ENCODE assay signal across 15 cellular contexts in genomic region chr11:119863811-119864601, GRCh38.
DNase-seq lines count a peak whose midpoint lies in the region; ATAC-seq and TF ChIP-seq lines count a peak whose summit lies in the region.
"Had no signal": no experiment of that assay in that cellular context is flagged by ENCODE, and none has a peak within 500 bp of the region (broad histone marks: within the 10 kb centered on the region; RNA-seq: fewer than 3 reads in every experiment).

No MANE protein-coding gene starts in this region.

- in situ Hi-C loops in transverse colon (cut with MboI; ENCODE audit: low pct_ligation_motif_present in 1 of 4, low pct_unique_long_range_greater_than_20kb in 1 of 4, low sequenced_read_pairs in 3 of 4), result no loop called here

- H3K9ac ChIP-seq in SK-N-SH (no peak overlapping the region), colonic mucosa (ENCODE audit: low read depth in 2 of 2, low read length in 2 of 2) (peak overlapping the region in 1 of 2 donors; percentile 63)
- H3K9ac ChIP-seq: parathyroid adenoma had no signal

- no peaks in the 10 kb centered on the region for H3K4me1 Mint-ChIP-seq in CD8-positive, alpha-beta memory T cell
- H3K4me1 Mint-ChIP-seq: activated CD4-positive, alpha-beta T cell treated with anti-CD3 and anti-CD28 coated beads for 36 hours; CD4-positive, alpha-beta memory T cell had no signal

- no peaks in the 10 kb centered on the region for H3K9me2 ChIP-seq in SK-N-SH

- H3K4me3 ChIP-seq in SK-N-SH (ENCODE audit: low read depth in 2 of 2, low read length in 1 of 2), result no peak overlapping the region
- no peak overlapping the region for H3K4me3 ChIP-seq in colonic mucosa
- no peak overlapping the region for H3K4me3 ChIP-seq in transverse colon
- no peak overlapping the region for H3K4me3 ChIP-seq in CD8-positive, alpha-beta memory T cell (ENCODE audit: low read length)
- H3K4me3 ChIP-seq: PC-9, tibial artery had no signal

- TF ChIP-seq CTCF in SK-N-SH (IDR thresholded peaks at IDR 0.05), result no peak
- TF ChIP-seq CTCF in colonic mucosa (IDR thresholded peaks at IDR 0.05), result no peak
- TF ChIP-seq CTCF in transverse colon (IDR thresholded peaks at IDR 0.05), result peak in 2 of 5 experiments; percentile 26 to 49

- CTCF ChIA-PET in SK-N-SH (lab: Yijun Ruan, JAX), result interaction anchor here (0.9 to 1.3 kb wide), 5 partner anchors 9 to 85 kb away, joined by 3 to 5 read pairs (median 4); no protein-coding TSS in a partner anchor
- CTCF ChIA-PET in CD8-positive, alpha-beta memory T cell (lab: Charles Lee), result interaction anchor here (1.2 kb wide), 1 partner anchor 12 kb away, joined by 3 read pairs; no protein-coding TSS in a partner anchor

- TF ChIP-seq EP300 in SK-N-SH (IDR thresholded peaks at IDR 0.05; ENCODE audit: borderline replicate concordance in 1 of 2, low read depth in 1 of 2, low read length in 1 of 2) (no peak), transverse colon (IDR thresholded peaks at IDR 0.05; ENCODE audit: low read depth) (no peak)

- H3K27ac Mint-ChIP-seq in CD8-positive, alpha-beta memory T cell, result no peak overlapping the region
- H3K27ac Mint-ChIP-seq: activated CD4-positive, alpha-beta T cell treated with anti-CD3 and anti-CD28 coated beads for 36 hours; CD4-positive, alpha-beta memory T cell had no signal

- H3K27me3 Mint-ChIP-seq in CD8-positive, alpha-beta memory T cell, result peaks cover 18 to 20% of the 10 kb centered on the region in 2 donors

- no peak for ATAC-seq in SK-N-SH treated with all-trans-retinoic acid at 6 μM for 48 hours
- no peak for ATAC-seq in GM19463 (IDR thresholded peaks at IDR 0.05; ENCODE audit: unreplicated experiment)
- no peak for ATAC-seq in HG03460 (IDR thresholded peaks at IDR 0.05; ENCODE audit: unreplicated experiment)
- ATAC-seq: activated CD4-positive, alpha-beta T cell treated with anti-CD3 and anti-CD28 coated beads for 36 hours had no signal

- no peak overlapping the region for H3K4me2 ChIP-seq in SK-N-SH
- H3K4me2 ChIP-seq: PC-9 had no signal

- no peaks in the 10 kb centered on the region for H3K36me3 Mint-ChIP-seq in CD8-positive, alpha-beta memory T cell
- H3K36me3 Mint-ChIP-seq: CD4-positive, alpha-beta memory T cell had no signal

- no peaks in the 10 kb centered on the region for H3K9me3 Mint-ChIP-seq in CD8-positive, alpha-beta memory T cell

- TF ChIP-seq RAD21 in SK-N-SH (IDR thresholded peaks at IDR 0.05; ENCODE audit: low read length), result no peak

- TF ChIP-seq POLR2A in transverse colon (IDR thresholded peaks at IDR 0.05), result no peak

- intact Hi-C loops in colonic mucosa (cut with DNase I), result no loop called here
- intact Hi-C loops in transverse colon (cut with DNase I; ENCODE audit: low total_unique reads), result no loop called here

- peak; percentile 57 for DNase-seq in SK-N-SH
- DNase-seq in NCI-H510A (lab: John Stamatoyannopoulos, UW), result peak; percentile 94
- DNase-seq in colonic mucosa, result peak; percentile 91
- DNase-seq in transverse colon, result peak; percentile 85
- DNase-seq in CD8-positive, alpha-beta memory T cell, result no peak
- DNase-seq: activated CD4-positive, alpha-beta T cell treated with anti-CD3 and anti-CD28 coated beads for 36 hours; CD4-positive, alpha-beta memory T cell; mesendoderm; PC-9; T-helper 1 cell; tibial artery had no signal

- H4K20me1 ChIP-seq in SK-N-SH (ENCODE audit: insufficient read depth), result no peaks in the 10 kb centered on the region

- H3K27ac ChIP-seq in SK-N-SH (ENCODE audit: low read depth in 2 of 2, low read length in 1 of 2) (peak overlapping the region in 1 of 2 experiments; percentile 44; a peak in 2 of 4 replicates), colonic mucosa (peak overlapping the region; percentile 44), transverse colon (peak overlapping the region; percentile 51 to 75 (median 54))
- H3K27ac ChIP-seq in CD8-positive, alpha-beta memory T cell (ENCODE audit: low read depth, low read length), result no peak overlapping the region
- H3K27ac ChIP-seq: parathyroid adenoma, PC-9, tibial artery had no signal

- H3K4me1 ChIP-seq in SK-N-SH (ENCODE audit: control insufficient read depth in 1 of 2, insufficient read depth in 2 of 2, low read depth in 1 of 2, low read length in 1 of 2), result peaks cover 0 to 32% of the 10 kb centered on the region in 2 experiments; a peak in 1 of 4 replicates
- peaks cover 11% of the 10 kb centered on the region for H3K4me1 ChIP-seq in colonic mucosa
- peaks cover 0 to 25% (median 19%) of the 10 kb centered on the region in 4 donors for H3K4me1 ChIP-seq in transverse colon
- no peaks in the 10 kb centered on the region for H3K4me1 ChIP-seq in CD8-positive, alpha-beta memory T cell (ENCODE audit: insufficient read depth, low read length)
- H3K4me1 ChIP-seq: parathyroid adenoma, tibial artery had no signal

- 50% methylated on average over 16 of the region's 18 CpGs for WGBS in SK-N-SH (ENCODE audit: low lambda C conversion rate)
- WGBS in transverse colon (ENCODE audit: low coverage in 1 of 2), 2 donors, result 38 to 40% methylated on average over 3 to 18 of the region's 18 CpGs

- H3K27me3 ChIP-seq in SK-N-SH (ENCODE audit: insufficient read depth) (0 out of 2 replicates have a peak, but pooled peaks cover under 1% of the 10 kb centered on the region), colonic mucosa (no peaks in the 10 kb centered on the region), transverse colon (peaks cover 6% of the 10 kb centered on the region)
- H3K27me3 ChIP-seq in CD8-positive, alpha-beta memory T cell (ENCODE audit: insufficient read depth, low read length, poor library complexity, severe bottlenecking), result no peaks in the 10 kb centered on the region

- no peaks in the 10 kb centered on the region for H3K36me3 ChIP-seq in SK-N-SH (replicated peaks in 1 of 2; ENCODE audit: control insufficient read depth in 1 of 2, insufficient read depth in 2 of 2, low read length in 1 of 2)
- H3K36me3 ChIP-seq in colonic mucosa, result no peaks in the 10 kb centered on the region
- H3K36me3 ChIP-seq in transverse colon, result no peaks in the 10 kb centered on the region
- no peaks in the 10 kb centered on the region for H3K36me3 ChIP-seq in CD8-positive, alpha-beta memory T cell (ENCODE audit: insufficient read depth, low read length)
- H3K36me3 ChIP-seq: tibial artery had no signal

- no peaks in the 10 kb centered on the region for H3F3A ChIP-seq in SK-N-SH (replicated peaks; ENCODE audit: insufficient read depth)

- no peak overlapping the region for H2AFZ ChIP-seq in SK-N-SH (ENCODE audit: low read depth)
- H2AFZ ChIP-seq: parathyroid adenoma, PC-9 had no signal

- POLR2A ChIA-PET in SK-N-SH (lab: Yijun Ruan, JAX), result interaction anchor here (0.6 to 1.0 kb wide), 3 partner anchors 43 to 473 kb away, joined by 3 read pairs; no protein-coding TSS in a partner anchor
- POLR2A ChIA-PET in CD8-positive, alpha-beta memory T cell (lab: Charles Lee), result no interaction called here

- H3K9me3 ChIP-seq in SK-N-SH (no peaks in the 10 kb centered on the region), colonic mucosa (no peaks in the 10 kb centered on the region), transverse colon (no peaks in the 10 kb centered on the region)
- H3K9me3 ChIP-seq in CD8-positive, alpha-beta memory T cell (ENCODE audit: low read length), result no peaks in the 10 kb centered on the region
- H3K9me3 ChIP-seq: tibial artery had no signal

- no peak overlapping the region for H3K4me3 Mint-ChIP-seq in CD8-positive, alpha-beta memory T cell
- H3K4me3 Mint-ChIP-seq: activated CD4-positive, alpha-beta T cell treated with anti-CD3 and anti-CD28 coated beads for 36 hours; CD4-positive, alpha-beta memory T cell had no signal

- H3K79me2 ChIP-seq in SK-N-SH (ENCODE audit: insufficient read depth), result no peaks in the 10 kb centered on the region
- H3K79me2 ChIP-seq: parathyroid adenoma had no signal

TF ChIP-seq in SK-N-SH, 30 proteins besides CTCF, POLR2A, EP300 and RAD21 (continues in another document):
- TF ChIP-seq USF1 (IDR thresholded peaks at IDR 0.05; ENCODE audit: borderline replicate concordance, low read depth), result no peak
- TF ChIP-seq EZH2phosphoT487 (IDR thresholded peaks at IDR 0.05; ENCODE audit: borderline replicate concordance, low read depth), result no peak
- TF ChIP-seq YY1 (IDR thresholded peaks at IDR 0.05; ENCODE audit: low read depth), result no peak

TF ChIP-seq in SK-N-SH treated with all-trans-retinoic acid at 6 μM for 48 hours, 23 proteins besides CTCF, POLR2A, EP300 and RAD21 (continues in another document):
- no peak for TF ChIP-seq TCF4 (CRISPR knock-in tag; IDR thresholded peaks at IDR 0.05; ENCODE audit: borderline replicate concordance)
- TF ChIP-seq ZFP30 (CRISPR knock-in tag; IDR thresholded peaks at IDR 0.05), result no peak
- no peak for TF ChIP-seq PPARA (CRISPR knock-in tag; IDR thresholded peaks at IDR 0.05; ENCODE audit: borderline replicate concordance)
- TF ChIP-seq OSR1 (CRISPR knock-in tag; IDR thresholded peaks at IDR 0.05), result no peak
- no peak for TF ChIP-seq ISL1 (CRISPR knock-in tag; IDR thresholded peaks at IDR 0.05)
- TF ChIP-seq RARB (CRISPR knock-in tag; IDR thresholded peaks at IDR 0.05), result no peak
- no peak for TF ChIP-seq ZFP3 (CRISPR knock-in tag; IDR thresholded peaks at IDR 0.05)
- no peak for TF ChIP-seq ZNF70 (CRISPR knock-in tag; IDR thresholded peaks at IDR 0.05)
- no peak for TF ChIP-seq TOX (CRISPR knock-in tag; IDR thresholded peaks at IDR 0.05; ENCODE audit: borderline replicate concordance)
- TF ChIP-seq GLIS3 (CRISPR knock-in tag; IDR thresholded peaks at IDR 0.05), result no peak
- no peak for TF ChIP-seq ZNF8 (CRISPR knock-in tag; IDR thresholded peaks at IDR 0.05)
- no peak for TF ChIP-seq CSDC2 (CRISPR knock-in tag; IDR thresholded peaks at IDR 0.05)
- no peak for TF ChIP-seq SNAI2 (CRISPR knock-in tag; IDR thresholded peaks at IDR 0.05)
- no peak for TF ChIP-seq CREB5 (CRISPR knock-in tag; IDR thresholded peaks at IDR 0.05; ENCODE audit: low read depth)

Comparison
In these comparisons a context has a peak if more than half of its experiments do, and no peak if none do; other contexts are left out.
1. DNase-seq: peak in SK-N-SH (single experiment), NCI-H510A (single experiment), colonic mucosa (single experiment) and transverse colon (single experiment); none in CD8-positive, alpha-beta memory T cell (0 of 5).